ENCODE assay signal across 16 cellular contexts in the genomic region with DNA sequence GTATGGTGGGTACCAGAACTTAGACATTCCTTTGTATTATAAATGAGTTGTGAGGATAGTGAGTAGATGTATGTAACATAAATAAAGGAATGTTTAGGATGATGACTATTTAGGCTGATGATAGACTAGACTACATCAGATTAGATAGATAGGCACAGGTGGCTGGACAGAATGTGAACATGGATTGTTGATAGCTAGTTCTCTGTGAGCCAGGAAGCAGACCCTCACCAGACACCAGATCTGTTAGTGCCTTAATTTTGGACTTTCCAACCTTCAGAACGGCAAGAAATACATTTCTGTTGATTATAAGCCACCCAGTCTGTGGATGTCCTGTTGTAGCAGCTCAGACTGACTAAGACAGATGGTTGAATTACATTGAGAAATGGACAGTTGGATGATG.
DNase-seq lines count a peak whose midpoint lies in the region; ATAC-seq, FAIRE-seq and TF ChIP-seq lines count a peak whose summit lies in the region.
"Had no signal": no experiment of that assay in that cellular context is flagged by ENCODE, and none has a peak within 500 bp of the region (broad histone marks: within the 10 kb centered on the region; RNA-seq: fewer than 3 reads in every experiment).

No MANE protein-coding gene starts in this region.

- H2AK5ac ChIP-seq in mesenchymal stem cell (ENCODE audit: low read length, severe bottlenecking), result peak overlapping the region; percentile 98

- H3K18ac ChIP-seq in mesenchymal stem cell (ENCODE audit: low read depth in 1 of 2, low read length in 2 of 2), result peak overlapping the region; percentile 86 to 98

- H3K9me3 ChIP-seq in Panc1 (ENCODE audit: control insufficient read depth, insufficient read depth, low read depth, low read length) (no peaks in the 10 kb centered on the region), mesenchymal stem cell (ENCODE audit: control insufficient read depth, low read length) (no peaks in the 10 kb centered on the region)
- H3K9me3 ChIP-seq: Caco-2 had no signal

- CTCF ChIA-PET in Panc1 (lab: Charles Lee), result no interaction called here

- H3K36me3 ChIP-seq in Panc1 (ENCODE audit: control insufficient read depth, insufficient read depth, low read length) (no peaks in the 10 kb centered on the region), mesenchymal stem cell (ENCODE audit: control insufficient read depth in 1 of 2, insufficient read depth in 2 of 2, low read depth in 1 of 2, low read length in 2 of 2) (peaks cover 0 to 2% of the 10 kb centered on the region in 2 experiments)

- no peak overlapping the region for H2BK15ac ChIP-seq in mesenchymal stem cell (ENCODE audit: low read depth, poor library complexity, severe bottlenecking)

- no peak for ATAC-seq in Panc1
- ATAC-seq in stimulated activated memory B cell treated with anti-CD40 and anti-IgM and Interleukin-4, amounts not matched to agents 10 μg/mL and 1 μg/mL and 100 μg/mL, for 72 hours, result no peak

- intact Hi-C loops in Panc1 (cut with micrococcal nuclease; ENCODE audit: unreplicated experiment), result no loop called here

- 85% methylated on average over 1 of the region's 1 CpG for WGBS in mesenchymal stem cell

- H3K9ac ChIP-seq in mesenchymal stem cell (ENCODE audit: low read length), result no peak overlapping the region

- H3K36me3 Mint-ChIP-seq in stimulated activated memory B cell treated with anti-CD40 and anti-IgM and Interleukin-4, amounts not matched to agents 10 μg/mL and 1 μg/mL and 100 μg/mL, for 72 hours, result peaks cover 23% of the 10 kb centered on the region

- peak overlapping the region; percentile 100 for H3K27ac ChIP-seq in Panc1 (ENCODE audit: low read length)
- no peak overlapping the region for H3K27ac ChIP-seq in mesenchymal stem cell (ENCODE audit: low read length, poor library complexity, severe bottlenecking)
- H3K27ac ChIP-seq: C4-2B had no signal

- H3K4me2 ChIP-seq in mesenchymal stem cell (ENCODE audit: low read length, poor library complexity, severe bottlenecking), result no peak overlapping the region

- H3K23ac ChIP-seq in mesenchymal stem cell (ENCODE audit: low read length in 2 of 2), result no peak overlapping the region

- in situ Hi-C loops in Panc1 (cut with HindIII; ENCODE audit: low pct_unique_long_range_greater_than_20kb, low sequenced_read_pairs), result no loop called here

- peak overlapping the region; percentile 23 for H3K27ac Mint-ChIP-seq in stimulated activated memory B cell treated with anti-CD40 and anti-IgM and Interleukin-4, amounts not matched to agents 10 μg/mL and 1 μg/mL and 100 μg/mL, for 72 hours
- H3K27ac Mint-ChIP-seq: B cell; CD4-positive, alpha-beta memory T cell; HFFc6 had no signal

- no peak overlapping the region for H3K4me3 Mint-ChIP-seq in stimulated activated memory B cell treated with anti-CD40 and anti-IgM and Interleukin-4, amounts not matched to agents 10 μg/mL and 1 μg/mL and 100 μg/mL, for 72 hours
- H3K4me3 Mint-ChIP-seq: B cell; CD4-positive, alpha-beta memory T cell; HFFc6 had no signal

- DNase-seq in GM12892 (ENCODE audit: insufficient read length) (no peak), Panc1 (ENCODE audit: low read depth, low spot score) (no peak), mesenchymal stem cell (no peak), NCI-H2029 treated with DMSO at 0.1 percent for 48 hours (lab: John Stamatoyannopoulos, UW) (no peak), C1 segment of cervical spinal cord (lab: John Stamatoyannopoulos, UW) (no peak), DMS 273 treated with DMSO at 0.1 percent for 48 hours (lab: John Stamatoyannopoulos, UW) (no peak)
- DNase-seq: ACHN; Caco-2; CD4-positive, alpha-beta memory T cell; DMS53; HCEC 1CT; HFFc6 had no signal

- no peak overlapping the region for H3K14ac ChIP-seq in mesenchymal stem cell (ENCODE audit: low read length in 2 of 2)

- H2BK12ac ChIP-seq in mesenchymal stem cell (ENCODE audit: low read length in 2 of 2), result peak overlapping the region; percentile 88 to 94

- no peak overlapping the region for H4K8ac ChIP-seq in mesenchymal stem cell (ENCODE audit: low read length)

- H3K27me3 ChIP-seq in Panc1 (ENCODE audit: control insufficient read depth, insufficient read depth, low read length), result no peaks in the 10 kb centered on the region
- no peaks in the 10 kb centered on the region for H3K27me3 ChIP-seq in mesenchymal stem cell (ENCODE audit: control insufficient read depth in 1 of 2, insufficient read depth in 1 of 2, low read length in 2 of 2)

- H4K91ac ChIP-seq in mesenchymal stem cell (ENCODE audit: low read length), result no peak overlapping the region

- H3K4ac ChIP-seq in mesenchymal stem cell (ENCODE audit: low read depth in 1 of 2, low read length in 2 of 2), result peak overlapping the region; percentile 40 to 97

- no TSS peak for BruUV-seq in Panc1 (replicated peaks; lab: Mats Ljungman, UMichigan)

- peaks cover 10% of the 10 kb centered on the region for H3K79me1 ChIP-seq in mesenchymal stem cell (replicated peaks; ENCODE audit: low read length, poor library complexity, severe bottlenecking)

- no peak overlapping the region for H2BK120ac ChIP-seq in mesenchymal stem cell (ENCODE audit: low read depth, low read length)

- POLR2A ChIA-PET in Panc1 (lab: Charles Lee), result interaction anchor here (0.5 kb wide), 1 partner anchor 59 kb away, joined by 3 read pairs; no protein-coding TSS in a partner anchor

- H3K27me3 Mint-ChIP-seq in stimulated activated memory B cell treated with anti-CD40 and anti-IgM and Interleukin-4, amounts not matched to agents 10 μg/mL and 1 μg/mL and 100 μg/mL, for 72 hours, result no peaks in the 10 kb centered on the region
- H3K27me3 Mint-ChIP-seq: B cell; CD4-positive, alpha-beta memory T cell had no signal

- H3K4me1 ChIP-seq in Panc1 (ENCODE audit: control insufficient read depth, insufficient read depth, low read length) (peaks cover 45% of the 10 kb centered on the region), mesenchymal stem cell (ENCODE audit: control insufficient read depth, insufficient read depth, low read depth, low read length) (peaks cover 45% of the 10 kb centered on the region)

- no peak for TF ChIP-seq POLR2A in GM12892 (IDR thresholded peaks at IDR 0.05; ENCODE audit: low read depth, low read length)

- H3K9me3 Mint-ChIP-seq in stimulated activated memory B cell treated with anti-CD40 and anti-IgM and Interleukin-4, amounts not matched to agents 10 μg/mL and 1 μg/mL and 100 μg/mL, for 72 hours, result no peaks in the 10 kb centered on the region
- H3K9me3 Mint-ChIP-seq: CD4-positive, alpha-beta memory T cell; HFFc6 had no signal

- no peak overlapping the region for H3K4me3 ChIP-seq in Panc1 (ENCODE audit: low read depth in 2 of 2, low read length in 2 of 2)
- no peak overlapping the region for H3K4me3 ChIP-seq in mesenchymal stem cell (ENCODE audit: insufficient read depth in 1 of 2, low read depth in 1 of 2, low read length in 2 of 2)

- no peak for TF ChIP-seq CTCF in Panc1 (IDR thresholded peaks at IDR 0.05)

- FAIRE-seq in GM12892 (lab: Jason Lieb, UNC), result peak; percentile 46
- FAIRE-seq: GM18507 had no signal

- H2BK5ac ChIP-seq in mesenchymal stem cell (ENCODE audit: low read depth, low read length, poor library complexity, severe bottlenecking), result no peak overlapping the region

- peaks cover 77% of the 10 kb centered on the region for H3K4me1 Mint-ChIP-seq in stimulated activated memory B cell treated with anti-CD40 and anti-IgM and Interleukin-4, amounts not matched to agents 10 μg/mL and 1 μg/mL and 100 μg/mL, for 72 hours

- H2AFZ ChIP-seq in mesenchymal stem cell (ENCODE audit: low read depth, low read length), result no peak overlapping the region
